ENCODE assay signal across 8 cellular contexts in the genomic region with DNA sequence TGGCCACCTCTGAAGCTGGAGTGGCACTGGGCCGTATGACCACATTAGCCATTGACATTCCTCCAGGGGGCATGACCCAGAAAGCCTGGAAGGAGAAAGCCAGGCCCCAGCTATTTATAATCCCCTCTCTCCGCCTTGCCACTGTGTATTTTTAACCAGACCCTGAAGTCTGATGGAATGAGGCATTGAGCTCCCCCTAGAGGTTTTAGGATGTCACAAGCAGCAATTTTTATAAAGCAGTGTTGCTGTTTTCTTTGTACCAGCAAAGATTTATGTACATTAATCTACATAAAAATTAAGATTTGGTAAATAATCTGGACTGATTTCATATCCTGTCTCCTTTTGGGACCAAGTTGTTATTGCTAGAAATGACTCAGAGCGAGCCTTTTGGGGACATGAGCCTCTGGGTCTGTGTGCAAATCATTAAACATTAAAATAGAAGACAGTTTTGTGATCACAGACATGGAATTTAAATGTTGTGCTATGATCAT.
DNase-seq lines count a peak whose midpoint lies in the region; ATAC-seq, FAIRE-seq and TF ChIP-seq lines count a peak whose summit lies in the region.

No MANE protein-coding gene starts in this region.

- peaks cover 89% of the 10 kb centered on the region for H3K79me2 ChIP-seq in hepatocyte

- POLR2A ChIA-PET in AG04449 (lab: Yijun Ruan, JAX) = interaction anchor here (0.6 to 1.0 kb wide), 2 partner anchors 112 to 121 kb away, joined by 3 read pairs; no protein-coding TSS in a partner anchor

- FAIRE-seq in GM18507 (lab: Jason Lieb, UNC) = peak; percentile 72
- no peak for FAIRE-seq in small intestine (lab: Jason Lieb, UNC)

- DNase-seq in AG04449 (ENCODE audit: low read depth, low spot score) (no peak), GM18507 (ENCODE audit: extremely low spot score, insufficient read length, low read depth) (no peak), NCI-H446 treated with DMSO at 0.1 percent for 48 hours (lab: John Stamatoyannopoulos, UW) (peak; percentile 75), hepatocyte (ENCODE audit: low spot score) (peak; percentile 81), small intestine (peak; percentile 58)

- 29% methylated on average over 3 of the region's 3 CpGs for WGBS in hepatocyte (ENCODE audit: low lambda C conversion rate, missing lambda C conversion rate)
- 22 to 27% (median 23%) methylated on average over 3 of the region's 3 CpGs for WGBS in small intestine, 3 donors

- peaks cover 22% of the 10 kb centered on the region for H3K4me1 ChIP-seq in hepatocyte (ENCODE audit: insufficient read depth)
- H3K4me1 ChIP-seq in small intestine (ENCODE audit: control insufficient read depth in 2 of 2, insufficient read depth in 1 of 2, low read depth in 1 of 2, low read length in 1 of 2) = peaks cover 0 to 12% of the 10 kb centered on the region in 2 donors

- peaks cover 33% of the 10 kb centered on the region for H4K20me1 ChIP-seq in hepatocyte (ENCODE audit: insufficient read depth, poor library complexity, severe bottlenecking)

- no peak overlapping the region for H2AFZ ChIP-seq in hepatocyte

- H3K27me3 ChIP-seq in hepatocyte (no peaks in the 10 kb centered on the region), small intestine (ENCODE audit: control insufficient read depth in 2 of 2, insufficient read depth in 2 of 2, low read length in 2 of 2) (no peaks in the 10 kb centered on the region)

- H3K9me3 ChIP-seq in hepatocyte (ENCODE audit: low read depth) = no peaks in the 10 kb centered on the region
- no peaks in the 10 kb centered on the region for H3K9me3 ChIP-seq in small intestine (ENCODE audit: control insufficient read depth, low read depth)

- H3K27ac ChIP-seq in angular gyrus (ENCODE audit: low read depth, low read length) (peak overlapping the region; percentile 39), hepatocyte (peak overlapping the region; percentile 5), small intestine (ENCODE audit: low read depth in 1 of 2, low read length in 1 of 2) (peak overlapping the region in 1 of 2 donors; percentile 34)

- H3K9me2 ChIP-seq in hepatocyte (replicated peaks; ENCODE audit: insufficient read depth) = no peaks in the 10 kb centered on the region

- H3K4me2 ChIP-seq in hepatocyte = no peak overlapping the region

- CTCF ChIA-PET in AG04449 (lab: Yijun Ruan, JAX) = interaction anchor here (0.7 to 5.5 kb wide), 57 partner anchors 10 to 379 kb away, joined by 3 to 70 read pairs (median 5); no protein-coding TSS in a partner anchor

- peak; percentile 62 for TF ChIP-seq CTCF in AG04449 (IDR thresholded peaks at IDR 0.05; ENCODE audit: insufficient read depth, low read length, missing control alignments)
- peak; percentile 83 for TF ChIP-seq CTCF in hepatocyte (IDR thresholded peaks at IDR 0.05; ENCODE audit: poor library complexity)

- no peak overlapping the region for H3K4me3 ChIP-seq in AG04449 (ENCODE audit: low read depth, low read length)
- H3K4me3 ChIP-seq in hepatocyte = no peak overlapping the region
- H3K4me3 ChIP-seq in small intestine (ENCODE audit: low read depth in 1 of 2, low read length in 2 of 2) = no peak overlapping the region

- H3K36me3 ChIP-seq in hepatocyte (replicated peaks; ENCODE audit: insufficient read depth, low read depth) = no peaks in the 10 kb centered on the region
- H3K36me3 ChIP-seq in small intestine (ENCODE audit: control insufficient read depth in 2 of 2, insufficient read depth in 2 of 2, low read length in 2 of 2) = no peaks in the 10 kb centered on the region

- peak; percentile 53 for ATAC-seq in HG03521 (IDR thresholded peaks at IDR 0.05; ENCODE audit: unreplicated experiment)
- ATAC-seq in GM21390 (IDR thresholded peaks at IDR 0.05; ENCODE audit: unreplicated experiment) = no peak

Comparison
In these comparisons a context has a peak if more than half of its experiments do, and no peak if none do; other contexts are left out.
1. DNase-seq: peak in NCI-H446 treated with DMSO at 0.1 percent for 48 hours (single experiment), hepatocyte (single experiment) and small intestine (single experiment); none in AG04449 (single experiment) and GM18507 (single experiment).